In genomic region chr12:133038310-133038709, GRCh38 we compare ENCODE assay signal across 1 cellular context.
TF ChIP-seq lines count a peak whose summit lies in the region.

No MANE protein-coding gene starts in this region.

TF ChIP-seq in SK-N-SH, 30 proteins besides CTCF, POLR2A, EP300 and RAD21 (continued from another document):
- no peak for TF ChIP-seq REST (IDR thresholded peaks at IDR 0.05; ENCODE audit: low read depth, low read length)
- TF ChIP-seq JUND (IDR thresholded peaks at IDR 0.05): no peak
- no peak for TF ChIP-seq ZBTB33 (IDR thresholded peaks at IDR 0.05; ENCODE audit: borderline replicate concordance, low read depth)
- no peak for TF ChIP-seq SIN3A (IDR thresholded peaks at IDR 0.05; ENCODE audit: borderline replicate concordance, low read depth, low read length)
- no peak for TF ChIP-seq YY1 (IDR thresholded peaks at IDR 0.05; ENCODE audit: low read depth)
- TF ChIP-seq SMC3 (IDR thresholded peaks at IDR 0.05; ENCODE audit: low read depth, low read length): no peak
- TF ChIP-seq ELF1 (IDR thresholded peaks at IDR 0.05): no peak
- TF ChIP-seq RXRA (IDR thresholded peaks at IDR 0.05; ENCODE audit: borderline replicate concordance, low read depth): no peak
- no peak for TF ChIP-seq NRF1 (IDR thresholded peaks at IDR 0.05; ENCODE audit: low read depth, low read length)
